ENCODE assay signal across 23 cellular contexts in genomic region chr2:241555711-241556110, GRCh38. TPM values are rescaled to one million over a fixed set of nuclear protein-coding genes. Genes with fewer than 3 reads are reported as not detected.
DNase-seq lines count a peak whose midpoint lies in the region; ATAC-seq, FAIRE-seq and TF ChIP-seq lines count a peak whose summit lies in the region.
"Had no signal": no experiment of that assay in that cellular context is flagged by ENCODE, and none has a peak within 500 bp of the region (broad histone marks: within the 10 kb centered on the region; RNA-seq: fewer than 3 reads in every experiment).

No MANE protein-coding gene starts in this region.

- H3K36me3 Mint-ChIP-seq in Calu3 (ENCODE audit: insufficient read depth, unreplicated experiment): peaks cover 28% of the 10 kb centered on the region
- H3K36me3 Mint-ChIP-seq: immature natural killer cell had no signal

- peak overlapping the region; percentile 56; the same call in 1 of the 2 replicates for H2BK5ac ChIP-seq in H1 (ENCODE audit: low read depth, low read length)

- H3K23ac ChIP-seq in H1 (ENCODE audit: insufficient read length): no peak overlapping the region

- no peak for TF ChIP-seq CTCF in OCI-LY3 (IDR thresholded peaks at IDR 0.05; ENCODE audit: low read depth, low read length)
- TF ChIP-seq CTCF in H1 (IDR thresholded peaks at IDR 0.05; ENCODE audit: control extremely low read depth in 1 of 3, insufficient read depth in 1 of 3, low read depth in 1 of 3, low read length in 3 of 3): no peak
- no peak for TF ChIP-seq CTCF in mucosa of descending colon (IDR thresholded peaks at IDR 0.05)
- no peak for TF ChIP-seq CTCF in Calu3 (IDR thresholded peaks at IDR 0.05; ENCODE audit: unreplicated experiment)

- H3K27ac Mint-ChIP-seq in Calu3 (ENCODE audit: unreplicated experiment): no peak overlapping the region
- H3K27ac Mint-ChIP-seq: activated naive CD8-positive, alpha-beta T cell; activated T-helper 1 cell treated with anti-CD3 and anti-CD28 coated beads, Interleukin-12 subunit alpha, Interleukin-12 subunit beta, Interleukin-2, Interleukin-4 antibody, amounts not matched to agents 30 ng/mL and 10 ng/mL and 1 ng/mL, durations not matched to agents 14 hours and 24 hours and 36 hours; immature natural killer cell; stimulated activated naive CD8-positive, alpha-beta T cell treated with anti-CD3 and anti-CD28 coated beads, Interleukin-15, Interleukin-2, amounts not matched to agents 100 ng/mL and 50 ng/mL, for 24 hours had no signal

- no peak overlapping the region for H3K56ac ChIP-seq in H1 (replicated peaks; ENCODE audit: insufficient read length, low read depth, low read length)

- no peak overlapping the region for H3K4me3 Mint-ChIP-seq in Calu3 (ENCODE audit: low read depth, unreplicated experiment)
- H3K4me3 Mint-ChIP-seq: activated naive CD8-positive, alpha-beta T cell; activated T-helper 1 cell treated with anti-CD3 and anti-CD28 coated beads, Interleukin-12 subunit alpha, Interleukin-12 subunit beta, Interleukin-2, Interleukin-4 antibody, amounts not matched to agents 30 ng/mL and 10 ng/mL and 1 ng/mL, durations not matched to agents 14 hours and 24 hours and 36 hours; immature natural killer cell; stimulated activated naive CD8-positive, alpha-beta T cell treated with anti-CD3 and anti-CD28 coated beads, Interleukin-15, Interleukin-2, amounts not matched to agents 100 ng/mL and 50 ng/mL, for 24 hours had no signal

- TF ChIP-seq POLR2A in H1 (IDR thresholded peaks at IDR 0.05; ENCODE audit: control extremely low read depth in 1 of 2, low read depth in 2 of 2, low read length in 2 of 2): no peak

- no peaks in the 10 kb centered on the region for H3K36me3 ChIP-seq in H7 (replicated peaks; ENCODE audit: control insufficient read depth, insufficient read depth, low read length)
- no peaks in the 10 kb centered on the region for H3K36me3 ChIP-seq in OCI-LY3 (replicated peaks; ENCODE audit: low read depth, low read length)
- H3K36me3 ChIP-seq in H1 (ENCODE audit: control insufficient read depth in 2 of 4, insufficient read depth in 4 of 4, low read length in 3 of 4): no peaks in the 10 kb centered on the region
- H3K36me3 ChIP-seq in mucosa of descending colon (ENCODE audit: low read depth): no peaks in the 10 kb centered on the region
- H3K36me3 ChIP-seq: heart left ventricle, spleen, tibial nerve had no signal

- H3K9me3 Mint-ChIP-seq in Calu3 (ENCODE audit: low read depth, unreplicated experiment): no peaks in the 10 kb centered on the region

- H3K9ac ChIP-seq in OCI-LY3 (ENCODE audit: low read length) (no peak overlapping the region), H1 (replicated peaks in 1 of 4; ENCODE audit: extremely low read depth in 1 of 4, low read depth in 3 of 4, low read length in 3 of 4) (no peak overlapping the region)

- no peak overlapping the region for H2AK5ac ChIP-seq in H1 (ENCODE audit: low read depth, low read length)

- H3K79me2 ChIP-seq in OCI-LY3 (ENCODE audit: low read length): no peaks in the 10 kb centered on the region
- H3K79me2 ChIP-seq in H1 (ENCODE audit: control insufficient read depth in 1 of 2, insufficient read depth in 2 of 2, low read length in 2 of 2): no peaks in the 10 kb centered on the region

- H3K18ac ChIP-seq in H1 (ENCODE audit: extremely low read depth, low read length): peak overlapping the region; percentile 56; the same call in 1 of the 2 replicates

- no peak overlapping the region for H4K5ac ChIP-seq in H1 (ENCODE audit: insufficient read length, low read depth, low read length)

- H4K91ac ChIP-seq in H1 (replicated peaks; ENCODE audit: insufficient read length, low read length): peak overlapping the region; percentile 25

- intact Hi-C loops in mucosa of descending colon (cut with DNase I, micrococcal nuclease): no loop called here
- intact Hi-C loops in Calu3 (cut with micrococcal nuclease; ENCODE audit: unreplicated experiment): no loop called here

- peak; percentile 58 for DNase-seq in H7
- DNase-seq in H1 (ENCODE audit: low read depth in 1 of 2, low spot score in 2 of 2): no peak
- DNase-seq in mucosa of descending colon: no peak
- DNase-seq in cerebellar nuclear complex (lab: John Stamatoyannopoulos, UW): no peak
- no peak for DNase-seq in Calu3
- DNase-seq in activated T-cell treated with anti-CD3 and anti-CD28 coated beads, Interleukin-2, amount 50 U/mL, for 1 hour: no peak
- DNase-seq: CD4-positive, alpha-beta memory T cell; DMS79; immature natural killer cell; KBM-7; NCI-H2081 treated with DMSO at 0.1 percent for 48 hours; NCI-H510A; Right ventricle myocardium superior; spleen; stimulated activated CD4-positive, alpha-beta T cell treated with anti-CD3 and anti-CD28 coated beads, Interleukin-4, amount 100 ng/mL, for 24 hours; SW 1271 had no signal

- H4K8ac ChIP-seq in H1 (ENCODE audit: extremely low read depth, insufficient read depth, low read length): no peak overlapping the region

- H3K4ac ChIP-seq in H1 (replicated peaks; ENCODE audit: insufficient read length, low read depth, low read length): peak overlapping the region; percentile 57

- no peak overlapping the region for H3K27ac ChIP-seq in OCI-LY3 (ENCODE audit: low read length)
- H3K27ac ChIP-seq in H1 (ENCODE audit: low read depth, low read length): no peak overlapping the region
- H3K27ac ChIP-seq: heart left ventricle, spleen, tibial nerve had no signal

- no peak for FAIRE-seq in H1 (lab: Jason Lieb, UNC)
- FAIRE-seq: colon had no signal

- 64% methylated on average over 3 of the region's 3 CpGs; no CpG with 5 or more reads in 1 of the 2 experiments for WGBS in H1 (ENCODE audit: extremely low coverage in 1 of 2, insufficient coverage in 1 of 2, insufficient read length in 1 of 2, insufficient replicate concordance in 2 of 2, low coverage in 1 of 2, low lambda C conversion rate in 2 of 2, missing lambda C conversion rate in 1 of 2), 2 experiments

- no peaks in the 10 kb centered on the region; the same call in 1 of the 2 replicates for H3K79me1 ChIP-seq in H1 (ENCODE audit: low read depth, low read length)

- H2BK120ac ChIP-seq in H1 (replicated peaks; ENCODE audit: low read depth, low read length): no peak overlapping the region

- H2BK20ac ChIP-seq in H1 (ENCODE audit: low read length): 0 out of 2 replicates have a peak overlapping the region, but pooled peaks have one; percentile 43

- peaks cover 29% of the 10 kb centered on the region for H3K27me3 Mint-ChIP-seq in Calu3 (ENCODE audit: unreplicated experiment)

- no TSS peak for BruUV-seq in Calu3 (replicated peaks; lab: Mats Ljungman, UMichigan)

- no peaks in the 10 kb centered on the region for H3K9me3 ChIP-seq in OCI-LY3 (ENCODE audit: insufficient read depth, low read length)
- 0 out of 4 replicates have a peak, but pooled peaks cover 0 to 4% of the 10 kb centered on the region in 2 experiments for H3K9me3 ChIP-seq in H1 (ENCODE audit: insufficient read depth in 2 of 2, low read depth in 1 of 2, low read length in 1 of 2)
- H3K9me3 ChIP-seq in mucosa of descending colon: no peaks in the 10 kb centered on the region

- POLR2A ChIA-PET in H1 (lab: Charles Lee; ENCODE audit: partially characterized antibody): interaction anchor here (0.7 to 1.2 kb wide), 4 partner anchors 9 to 290 kb away, joined by 3 to 4 read pairs (median 3); no protein-coding TSS in a partner anchor

- H3K4me3 ChIP-seq in H7 (ENCODE audit: insufficient read depth, low read depth, low read length) (no peak overlapping the region), OCI-LY3 (ENCODE audit: low read length) (no peak overlapping the region), H1 (ENCODE audit: extremely low read depth in 1 of 4, insufficient read depth in 2 of 4, low read depth in 3 of 4, low read length in 4 of 4) (no peak overlapping the region), mucosa of descending colon (no peak overlapping the region)
- H3K4me3 ChIP-seq: heart left ventricle, spleen, tibial nerve had no signal

- H3K14ac ChIP-seq in H1 (ENCODE audit: insufficient read length): no peak overlapping the region

- peak; percentile 24 for ATAC-seq in mucosa of descending colon
- ATAC-seq: heart left ventricle had no signal

- H2AFZ ChIP-seq in OCI-LY3 (ENCODE audit: low read depth, low read length): no peak overlapping the region; the same call in 1 of the 2 replicates
- no peak overlapping the region for H2AFZ ChIP-seq in H1 (ENCODE audit: low read length)

- peaks cover 8% of the 10 kb centered on the region; the same call in 1 of the 2 replicates for H3K23me2 ChIP-seq in H1 (ENCODE audit: low read depth, low read length)

- peaks cover 27% of the 10 kb centered on the region for H3K4me1 Mint-ChIP-seq in Calu3 (ENCODE audit: low read depth, unreplicated experiment)

- H2BK12ac ChIP-seq in H1 (ENCODE audit: low read depth, low read length): no peak overlapping the region

- H3K4me2 ChIP-seq in OCI-LY3 (ENCODE audit: low read length) (peak overlapping the region; percentile 12; the same call in 1 of the 2 replicates), H1 (ENCODE audit: insufficient read depth in 1 of 2, low read depth in 2 of 2, low read length in 2 of 2) (no peak overlapping the region)

- H3K4me1 ChIP-seq in OCI-LY3 (ENCODE audit: low read length): no peaks in the 10 kb centered on the region
- peaks cover 0 to 8% (median 3%) of the 10 kb centered on the region in 4 experiments; a peak in 4 of 7 replicates for H3K4me1 ChIP-seq in H1 (replicated peaks in 1 of 4; ENCODE audit: control insufficient read depth in 3 of 4, insufficient read depth in 4 of 4, low read length in 3 of 4)
- peaks cover 3% of the 10 kb centered on the region for H3K4me1 ChIP-seq in mucosa of descending colon (ENCODE audit: low read depth)

- TF ChIP-seq RAD21 in H1 (IDR thresholded peaks at IDR 0.05 in 1 of 2, conservative IDR thresholded peaks at IDR 0.05 in 1 of 2; ENCODE audit: low read depth in 2 of 2, low read length in 2 of 2): no peak

- no peak for TF ChIP-seq EP300 in H1 (IDR thresholded peaks at IDR 0.05; ENCODE audit: borderline replicate concordance in 1 of 2, low read depth in 2 of 2, low read length in 2 of 2)

- H2BK15ac ChIP-seq in H1 (ENCODE audit: low read length): no peak overlapping the region

- no peaks in the 10 kb centered on the region for H4K20me1 ChIP-seq in OCI-LY3 (ENCODE audit: insufficient read depth, low read length)
- H4K20me1 ChIP-seq in H1 (replicated peaks in 1 of 2; ENCODE audit: control insufficient read depth in 1 of 2, insufficient read depth in 2 of 2, low read length in 2 of 2): peaks cover 2% of the 10 kb centered on the region in 2 experiments

- CTCF ChIA-PET in H1 (lab: Charles Lee; ENCODE audit: partially characterized antibody): interaction anchor here (1.2 to 2.2 kb wide), 5 partner anchors 8 to 35 kb away, joined by 3 to 9 read pairs (median 4); no protein-coding TSS in a partner anchor
- CTCF ChIA-PET in Calu3 (lab: Charles Lee): interaction anchor here (0.6 to 0.7 kb wide), 2 partner anchors 137 to 216 kb away, joined by 3 to 8 read pairs; no protein-coding TSS in a partner anchor

- H3K27me3 ChIP-seq in H7 (ENCODE audit: control insufficient read depth, insufficient read depth, low read length): no peaks in the 10 kb centered on the region
- no peaks in the 10 kb centered on the region for H3K27me3 ChIP-seq in OCI-LY3 (ENCODE audit: low read depth, low read length)
- peaks cover 0 to 2% (median 0%) of the 10 kb centered on the region in 4 experiments; a peak in 2 of 7 replicates for H3K27me3 ChIP-seq in H1 (replicated peaks in 1 of 4; ENCODE audit: control insufficient read depth in 3 of 4, extremely low read depth in 1 of 4, insufficient read depth in 3 of 4, low read length in 3 of 4)

RNA-seq across cellular contexts. Expression of gene BOK, which starts 2.8 kb away (rescaled TPM):
- total RNA-seq in H7 (2014; rRNA removed; shearing (Covaris generic)): 59.5 and 61.6 TPM in 2 replicates
- total RNA-seq in H1 (2021; fragmentation: NEBNext Ultra II Directional; extraction: Animal tissue kit (Norgen Biotek cat#: 25700)): 33.7 and 34.7 TPM in 2 replicates
- 37.6 and 47.9 TPM in 2 replicates for polyA plus RNA-seq in H1 (2011; rRNA removed)
- polyA plus RNA-seq in H1 (2011; cell fraction: cytosol; rRNA removed): 33.5 TPM
- 50.2 TPM for polyA plus RNA-seq in H1 (2011; cell fraction: nucleus; rRNA removed)
- polyA plus RNA-seq in H1 (2012, experiment 1 of 2): 18.3 to 27.4 TPM (median 25.2 TPM) in 4 replicates
- 30.5 TPM for polyA plus RNA-seq in H1 (2012, experiment 2 of 2)
- 25.1 TPM for polyA plus RNA-seq in H1 (2013, experiment 1 of 2)
- 24.1 TPM for polyA plus RNA-seq in H1 (2013, experiment 2 of 2)
- polyA minus RNA-seq in H1 (2011; rRNA and poly(A)+ RNA removed): 14.2 and 14.4 TPM in 2 replicates
- polyA minus RNA-seq in H1 (2011; cell fraction: cytosol; rRNA and poly(A)+ RNA removed): 13.2 TPM
- polyA minus RNA-seq in H1 (2011; cell fraction: nucleus; rRNA and poly(A)+ RNA removed): 12.3 TPM
- total RNA-seq in mucosa of descending colon (10 to 100 TPM in 1 of 3 donors, 1 to 10 TPM in 2; 6.7 to 25.5 (median 7.4) TPM), Calu3 (2022) (30.1 and 35.0 TPM in 2 replicates)
- total RNA-seq: activated T-helper 1 cell treated with anti-CD3 and anti-CD28 coated beads, Interleukin-12 subunit alpha, Interleukin-12 subunit beta, Interleukin-2, Interleukin-4 antibody, amounts not matched to agents 30 ng/mL and 10 ng/mL and 1 ng/mL, durations not matched to agents 14 hours and 24 hours and 36 hours; CD4-positive, alpha-beta memory T cell had no signal
- polyA plus RNA-seq: CD4-positive, alpha-beta memory T cell had no signal

RNA-seq across cellular contexts. Expression of gene STK25, which starts 47.3 kb away (rescaled TPM):
- 353 and 443 TPM in 2 replicates for total RNA-seq in H7 (2014; rRNA removed; shearing (Covaris generic))
- total RNA-seq in H1 (2021; fragmentation: NEBNext Ultra II Directional; extraction: Animal tissue kit (Norgen Biotek cat#: 25700)): 159 and 162 TPM in 2 replicates
- 546 and 743 TPM in 2 replicates for polyA plus RNA-seq in H1 (2011; rRNA removed)
- polyA plus RNA-seq in H1 (2011; cell fraction: cytosol; rRNA removed): 422 TPM
- polyA plus RNA-seq in H1 (2011; cell fraction: nucleus; rRNA removed): 1,385 TPM
- polyA plus RNA-seq in H1 (2012, experiment 1 of 2): 179 to 242 TPM (median 225 TPM) in 4 replicates
- 236 TPM for polyA plus RNA-seq in H1 (2012, experiment 2 of 2)
- 117 TPM for polyA plus RNA-seq in H1 (2013, experiment 1 of 2)
- polyA plus RNA-seq in H1 (2013, experiment 2 of 2): 108 TPM
- 256 and 338 TPM in 2 replicates for polyA minus RNA-seq in H1 (2011; rRNA and poly(A)+ RNA removed)
- 108 TPM for polyA minus RNA-seq in H1 (2011; cell fraction: cytosol; rRNA and poly(A)+ RNA removed)
- 190 TPM for polyA minus RNA-seq in H1 (2011; cell fraction: nucleus; rRNA and poly(A)+ RNA removed)
- total RNA-seq in mucosa of descending colon (100 to 1,000 TPM in 2 of 3 donors, 10 to 100 TPM in 1; 89.8 to 137 (median 129) TPM), Calu3 (2022) (149 and 159 TPM in 2 replicates)
